Comparison of ENCODE assay signal across 19 cellular contexts in genomic region chr16:56470232-56470631, GRCh38. TPM values are rescaled to one million over a fixed set of nuclear protein-coding genes. Genes with fewer than 3 reads are reported as not detected.
A peak's percentile ranks its signal among the peaks of the same experiment; 100 is the strongest.
DNase-seq lines count a peak whose midpoint lies in the region; FAIRE-seq and TF ChIP-seq lines count a peak whose summit lies in the region.
"Had no signal": no experiment of that assay in that cellular context is flagged by ENCODE, and none has a peak within 500 bp of the region (broad histone marks: within the 10 kb centered on the region; RNA-seq: fewer than 3 reads in every experiment).

No MANE protein-coding gene starts in this region.

- POLR2A ChIA-PET in PC-9 (lab: Charles Lee; ENCODE audit: unreplicated experiment): no interaction called here

- intact Hi-C loops in PC-9 (cut with micrococcal nuclease; ENCODE audit: unreplicated experiment): loop anchor here (1.0 kb wide), 1 partner anchor 50 kb away; the partner anchor contains the start of gene BBS2

- no peak for DNase-seq in GM12891 (ENCODE audit: insufficient read length, low spot score)
- DNase-seq in PC-9: peak in 1 of 2 experiments; percentile 92
- no peak for DNase-seq in chondrocyte (ENCODE audit: low spot score)
- DNase-seq in mesothelial cell of epicardium (ENCODE audit: low spot score in 2 of 2, unreplicated experiment in 2 of 2): no peak
- no peak for DNase-seq in stimulated activated CD4-positive, alpha-beta T cell treated with anti-CD3 and anti-CD28 coated beads, Interleukin-15, amount 100 ng/mL, for 24 hours
- no peak for DNase-seq in NCI-H2196 (lab: John Stamatoyannopoulos, UW; ENCODE audit: unreplicated experiment)
- DNase-seq in D341Med (ENCODE audit: low spot score): no peak
- DNase-seq: BE2C; CD4-positive, alpha-beta T cell; DMS79 treated with DMSO at 0.1 percent for 48 hours; IMR-90; Karpas-422; NCI-H1105; NCI-H1694; NCI-H2227 treated with DMSO at 0.1 percent for 48 hours; NCI-H524; Peyer's patch; Right ventricle myocardium superior had no signal

- H3K36me3 ChIP-seq in PC-9 (ENCODE audit: low read depth): peaks cover 67% of the 10 kb centered on the region

- H3K4me1 ChIP-seq in PC-9 (replicated peaks; ENCODE audit: insufficient read depth): peaks cover 26% of the 10 kb centered on the region
- H3K4me1 ChIP-seq: HAP-1, Peyer's patch had no signal

- peak overlapping the region; percentile 65 for H3K27ac ChIP-seq in PC-9
- H3K27ac ChIP-seq: Peyer's patch had no signal

- H3K27me3 Mint-ChIP-seq in chondrocyte (ENCODE audit: low read depth) (no peaks in the 10 kb centered on the region), mesothelial cell of epicardium (ENCODE audit: low read depth) (no peaks in the 10 kb centered on the region)
- H3K27me3 Mint-ChIP-seq: CD4-positive, alpha-beta T cell had no signal

- H3K36me3 Mint-ChIP-seq in chondrocyte (ENCODE audit: low read depth): peaks cover 47% of the 10 kb centered on the region
- peaks cover 49% of the 10 kb centered on the region for H3K36me3 Mint-ChIP-seq in mesothelial cell of epicardium

- TF ChIP-seq CTCF in PC-9 (conservative IDR thresholded peaks at IDR 0.05) (no peak), chondrocyte (IDR thresholded peaks at IDR 0.05) (no peak), mesothelial cell of epicardium (IDR thresholded peaks at IDR 0.05; ENCODE audit: unreplicated experiment) (no peak)

- TF ChIP-seq POLR2A in GM12891 (IDR thresholded peaks at IDR 0.05; ENCODE audit: low read depth, low read length): no peak

- CTCF ChIA-PET in PC-9 (lab: Charles Lee): no interaction called here

- no peaks in the 10 kb centered on the region for H3K27me3 ChIP-seq in PC-9 (ENCODE audit: insufficient read depth, low read depth)
- H3K27me3 ChIP-seq: BE2C, Peyer's patch had no signal

- no peak overlapping the region for H3K4me3 ChIP-seq in PC-9
- H3K4me3 ChIP-seq: HAP-1, Peyer's patch had no signal

- no peaks in the 10 kb centered on the region for H3K79me2 ChIP-seq in PC-9 (ENCODE audit: low read depth)

- no TSS peak for BruUV-seq in PC-9 (replicated peaks; lab: Mats Ljungman, UMichigan)

- H3K4me1 Mint-ChIP-seq in chondrocyte (ENCODE audit: low read depth) (no peaks in the 10 kb centered on the region), mesothelial cell of epicardium (peaks cover 14% of the 10 kb centered on the region)

- no peak overlapping the region for H3K4me3 Mint-ChIP-seq in chondrocyte (ENCODE audit: unreplicated experiment)
- H3K4me3 Mint-ChIP-seq in mesothelial cell of epicardium: peak overlapping the region; percentile 28
- H3K4me3 Mint-ChIP-seq: CD4-positive, alpha-beta T cell had no signal

- H3F3A ChIP-seq in PC-9 (ENCODE audit: insufficient read depth, low read depth): peaks cover 45% of the 10 kb centered on the region

- no peak overlapping the region for H2AFZ ChIP-seq in PC-9

- H3K27ac Mint-ChIP-seq in chondrocyte (ENCODE audit: unreplicated experiment) (peak overlapping the region; percentile 58), mesothelial cell of epicardium (peak overlapping the region; percentile 94)
- H3K27ac Mint-ChIP-seq: CD4-positive, alpha-beta T cell had no signal

- H3K9me3 Mint-ChIP-seq in chondrocyte (ENCODE audit: low read depth): no peaks in the 10 kb centered on the region
- H3K9me3 Mint-ChIP-seq in mesothelial cell of epicardium: no peaks in the 10 kb centered on the region
- H3K9me3 Mint-ChIP-seq: CD4-positive, alpha-beta T cell had no signal

- peak overlapping the region; percentile 62 for H3K4me2 ChIP-seq in PC-9

- no peaks in the 10 kb centered on the region for H3K9me2 ChIP-seq in PC-9 (ENCODE audit: insufficient read depth)

- no peaks in the 10 kb centered on the region for H3K9me3 ChIP-seq in PC-9 (ENCODE audit: insufficient read depth, low read depth)
- H3K9me3 ChIP-seq: BE2C, HAP-1, Peyer's patch had no signal

- 0 out of 2 replicates have a peak, but pooled peaks cover 8% of the 10 kb centered on the region for H4K20me1 ChIP-seq in PC-9 (ENCODE audit: insufficient read depth)

- FAIRE-seq in GM12891 (lab: Jason Lieb, UNC): peak; percentile 35

TF ChIP-seq in GM12891, 5 proteins besides CTCF, POLR2A, EP300 and RAD21:
- TF ChIP-seq POU2F2 (IDR thresholded peaks at IDR 0.05; ENCODE audit: low read depth, low read length) (no peak), TAF1 (IDR thresholded peaks at IDR 0.05; ENCODE audit: low read depth, low read length) (no peak), POLR2AphosphoS5 (IDR thresholded peaks at IDR 0.05; ENCODE audit: low read depth, low read length) (no peak), SPI1 (IDR thresholded peaks at IDR 0.05; ENCODE audit: low read depth, low read length) (no peak)
TF ChIP-seq in GM12891: peak in this region for 0.

RNA-seq across cellular contexts. Expression of gene OGFOD1, which starts 18.9 kb away (rescaled TPM):
- 39.4 TPM for polyA plus RNA-seq in GM12891 (2012; ENCODE audit: low read depth, missing spikeins)
- total RNA-seq in PC-9 (2021): 24.8 and 30.0 TPM in 2 replicates
- 62.6 to 68.6 TPM (median 62.9 TPM) in 3 replicates for total RNA-seq in chondrocyte
- total RNA-seq in mesothelial cell of epicardium: 34.3 to 37.2 TPM (median 35.5 TPM) in 3 replicates

RNA-seq across cellular contexts. Expression of gene NUDT21, which starts 19.1 kb away (rescaled TPM):
- 91.6 TPM for polyA plus RNA-seq in GM12891 (2012; ENCODE audit: low read depth, missing spikeins)
- total RNA-seq in PC-9 (2021) (139 and 171 TPM in 2 replicates), chondrocyte (69.0 to 80.5 TPM (median 72.7 TPM) in 3 replicates), mesothelial cell of epicardium (134 to 141 TPM (median 136 TPM) in 3 replicates)

RNA-seq across cellular contexts. Expression of gene AMFR, which starts 44.9 kb away (rescaled TPM):
- polyA plus RNA-seq in GM12891 (2012; ENCODE audit: low read depth, missing spikeins): 30.4 TPM
- total RNA-seq in PC-9 (2021) (89.4 and 132 TPM in 2 replicates), chondrocyte (95.4 to 104 TPM (median 99.0 TPM) in 3 replicates), mesothelial cell of epicardium (54.6 to 60.0 TPM (median 58.1 TPM) in 3 replicates)

RNA-seq across cellular contexts. Expression of gene BBS2, which starts 49.6 kb away (rescaled TPM):
- polyA plus RNA-seq in GM12891 (2012; ENCODE audit: low read depth, missing spikeins): 11.7 TPM
- total RNA-seq in PC-9 (2021): 56.3 and 77.8 TPM in 2 replicates
- 32.6 to 47.0 TPM (median 36.9 TPM) in 3 replicates for total RNA-seq in chondrocyte
- total RNA-seq in mesothelial cell of epicardium: 58.2 to 63.1 TPM (median 60.8 TPM) in 3 replicates
